ENCODE assay signal across 20 cellular contexts in genomic region chr10:77301305-77301730, GRCh38.
DNase-seq lines count a peak whose midpoint lies in the region; ATAC-seq and TF ChIP-seq lines count a peak whose summit lies in the region.
"Had no signal": no experiment of that assay in that cellular context is flagged by ENCODE, and none has a peak within 500 bp of the region (broad histone marks: within the 10 kb centered on the region; RNA-seq: fewer than 3 reads in every experiment).

No MANE protein-coding gene starts in this region.

- H3K4me3 ChIP-seq in AG10803 (ENCODE audit: low read length) = no peak overlapping the region
- no peak overlapping the region for H3K4me3 ChIP-seq in cardiac fibroblast (replicated peaks in 1 of 2; ENCODE audit: low read depth in 2 of 2, low read length in 2 of 2)
- no peak overlapping the region for H3K4me3 ChIP-seq in dorsolateral prefrontal cortex
- H3K4me3 ChIP-seq: ascending aorta; BLaER1 treated with 17β-estradiol and CSF1 and Interleukin-3, amounts not matched to agents 10 nM and 100 nM; gastrocnemius medialis; SK-N-MC had no signal

- DNase-seq in AG10803 (ENCODE audit: low read depth) (peak; percentile 67), LHCN-M2 (ENCODE audit: low read depth) (peak; percentile 61), cardiac fibroblast (ENCODE audit: low read depth in 2 of 2) (peak; percentile 55 to 73), mesothelial cell of epicardium (ENCODE audit: low spot score in 2 of 2, unreplicated experiment in 2 of 2) (no peak), dorsolateral prefrontal cortex (no peak), germinal center (ENCODE audit: low spot score) (no peak), GOT3 (lab: John Stamatoyannopoulos, UW) (no peak)
- DNase-seq: DMS79, gastrocnemius medialis, immature natural killer cell, NCI-H1436 treated with DMSO at 0.1 percent for 48 hours, NCI-H446 treated with DMSO at 0.1 percent for 48 hours, right cardiac atrium had no signal

- no peak overlapping the region for H3K27ac ChIP-seq in dorsolateral prefrontal cortex
- H3K27ac ChIP-seq: BLaER1 treated with 17β-estradiol and CSF1 and Interleukin-3, amounts not matched to agents 10 nM and 100 nM; gastrocnemius medialis; HL-60; SK-N-MC had no signal

- H3K36me3 Mint-ChIP-seq in mesothelial cell of epicardium = no peaks in the 10 kb centered on the region

- H3K27me3 ChIP-seq in dorsolateral prefrontal cortex = no peaks in the 10 kb centered on the region
- H3K27me3 ChIP-seq: ascending aorta; BLaER1 treated with 17β-estradiol and CSF1 and Interleukin-3, amounts not matched to agents 10 nM and 100 nM; gastrocnemius medialis had no signal

- H3K4me1 Mint-ChIP-seq in mesothelial cell of epicardium = peaks cover 29% of the 10 kb centered on the region
- H3K4me1 Mint-ChIP-seq: immature natural killer cell, memory B cell had no signal

- no peak for TF ChIP-seq CTCF in AG10803 (conservative IDR thresholded peaks at IDR 0.05; ENCODE audit: low read length)
- TF ChIP-seq CTCF in cardiac fibroblast (IDR thresholded peaks at IDR 0.05; ENCODE audit: low read depth, low read length) = no peak
- TF ChIP-seq CTCF in mesothelial cell of epicardium (IDR thresholded peaks at IDR 0.05; ENCODE audit: unreplicated experiment) = no peak
- no peak for TF ChIP-seq CTCF in dorsolateral prefrontal cortex (IDR thresholded peaks at IDR 0.05 in 54 of 56, conservative IDR thresholded peaks at IDR 0.05 in 2 of 56; ENCODE audit: low read depth in 1 of 56, partially characterized antibody in 56 of 56)

- ATAC-seq in HG02885 (IDR thresholded peaks at IDR 0.05; ENCODE audit: poor library complexity, unreplicated experiment) = no peak
- ATAC-seq: gastrocnemius medialis, HCT116, right cardiac atrium had no signal

- H3K4me3 Mint-ChIP-seq in mesothelial cell of epicardium = no peak overlapping the region
- H3K4me3 Mint-ChIP-seq: immature natural killer cell, memory B cell had no signal

- H3K9me3 Mint-ChIP-seq in mesothelial cell of epicardium = no peaks in the 10 kb centered on the region

- peak overlapping the region; percentile 40 for H3K27ac Mint-ChIP-seq in mesothelial cell of epicardium
- H3K27ac Mint-ChIP-seq: immature natural killer cell, memory B cell had no signal

- no peaks in the 10 kb centered on the region for H3K27me3 Mint-ChIP-seq in mesothelial cell of epicardium (ENCODE audit: low read depth)

- intact Hi-C loops in dorsolateral prefrontal cortex (cut with DNase I) = no loop called here

Comparison
In these comparisons a context has a peak if more than half of its experiments do, and no peak if none do; other contexts are left out.
1. DNase-seq: peak in AG10803 (single experiment), LHCN-M2 (single experiment) and cardiac fibroblast (2 of 2); none in mesothelial cell of epicardium (0 of 2), dorsolateral prefrontal cortex (0 of 10), germinal center (single experiment) and GOT3 (single experiment).